ENCODE assay signal across 9 cellular contexts in the genomic region with DNA sequence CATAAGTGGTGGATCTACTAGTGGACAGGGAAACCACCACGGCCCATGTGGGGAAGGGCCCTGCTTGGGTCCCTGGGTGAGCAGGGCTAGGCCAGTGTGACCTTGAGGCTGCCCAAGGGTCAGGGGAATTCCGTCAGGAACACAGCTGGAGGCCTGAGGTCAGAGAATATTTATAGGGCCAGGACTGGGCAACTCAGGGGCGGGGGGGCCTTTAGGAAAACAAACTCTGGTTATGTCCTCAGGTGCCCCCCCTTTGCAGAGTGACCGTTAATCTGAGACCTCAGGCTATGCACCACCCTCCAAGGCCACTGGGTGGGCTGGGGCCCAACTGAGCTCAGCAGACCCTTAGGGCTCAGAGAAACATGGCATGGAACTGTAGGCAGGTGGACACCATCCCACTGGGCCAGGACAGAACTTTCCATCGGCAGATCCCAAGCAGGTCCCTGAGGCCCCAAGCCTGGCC. TPM values are rescaled to one million over a fixed set of nuclear protein-coding genes. Genes with fewer than 3 reads are reported as not detected.
DNase-seq lines count a peak whose midpoint lies in the region; ATAC-seq, FAIRE-seq and TF ChIP-seq lines count a peak whose summit lies in the region.
"Had no signal": no experiment of that assay in that cellular context is flagged by ENCODE, and none has a peak within 500 bp of the region (broad histone marks: within the 10 kb centered on the region; RNA-seq: fewer than 3 reads in every experiment).

No MANE protein-coding gene starts in this region.

- H3K79me2 ChIP-seq in GM12878 (ENCODE audit: control insufficient read depth, insufficient read depth, low read length), result peaks cover 39% of the 10 kb centered on the region

- FAIRE-seq in GM12878 (lab: Jason Lieb, UNC), result no peak
- FAIRE-seq: GM18507 had no signal

- peaks cover 0 to 42% (median 15%) of the 10 kb centered on the region in 9 donors for H3K36me3 ChIP-seq in heart right ventricle
- H3K36me3 ChIP-seq in GM12878 (ENCODE audit: control insufficient read depth in 2 of 2, insufficient read depth in 2 of 2, low read length in 1 of 2), result peaks cover 2 to 5% of the 10 kb centered on the region in 2 experiments; a peak in 2 of 4 replicates
- no peaks in the 10 kb centered on the region for H3K36me3 ChIP-seq in uterus

- SMC1A ChIA-PET in GM12878 (lab: Charles Lee; ENCODE audit: uncharacterized antibody, unreplicated experiment), result interaction anchor here (1.5 to 4.2 kb wide), 6 partner anchors 11 to 103 kb away, joined by 5 to 25 read pairs (median 9); a partner anchor contains a TSS

- H3K9me3 ChIP-seq in heart right ventricle (no peaks in the 10 kb centered on the region), GM12878 (replicated peaks; ENCODE audit: control insufficient read depth, insufficient read depth, low read length) (no peaks in the 10 kb centered on the region), uterus (no peaks in the 10 kb centered on the region)

- intact Hi-C loops in heart right ventricle (cut with DNase I) (loop anchor here in 6 of 10 donors (5.0 to 10.0 kb wide), 5 partner anchors 36 to 218 kb away; a partner anchor contains a TSS), left cardiac atrium (cut with DNase I) (no loop called here), GM12878 (cut with micrococcal nuclease; ENCODE audit: unreplicated experiment) (no loop called here), uterus (cut with DNase I; ENCODE audit: low total_unique reads) (no loop called here)

- 55 to 61% methylated on average over 5 of the region's 5 CpGs for WGBS in heart right ventricle, 2 donors
- 66% methylated on average over 5 of the region's 5 CpGs for WGBS in GM12878 (ENCODE audit: insufficient coverage, insufficient replicate concordance, low lambda C conversion rate, missing lambda C conversion rate)

- H3K27me3 ChIP-seq in heart right ventricle (no peaks in the 10 kb centered on the region), GM12878 (replicated peaks in 1 of 2; ENCODE audit: control insufficient read depth in 2 of 2, insufficient read depth in 2 of 2, low read length in 1 of 2) (no peaks in the 10 kb centered on the region), uterus (no peaks in the 10 kb centered on the region)

- DNase-seq in heart right ventricle (peak in 1 of 2 donors; percentile 49), left cardiac atrium (no peak), GM12878 (ENCODE audit: low read depth, low spot score) (no peak), naive B cell (no peak), uterus (peak in 1 of 2 donors; percentile 15), OCI-M1 (lab: John Stamatoyannopoulos, UW) (no peak), NCI-H526 treated with DMSO at 0.1 percent for 48 hours (lab: John Stamatoyannopoulos, UW) (no peak)

- H3K4me1 ChIP-seq in heart right ventricle (peaks cover 25 to 85% (median 65%) of the 10 kb centered on the region in 9 donors), GM12878 (ENCODE audit: control insufficient read depth, insufficient read depth, low read length) (peaks cover 30% of the 10 kb centered on the region), uterus (peaks cover 11 to 18% of the 10 kb centered on the region in 2 donors)

- H3K9ac ChIP-seq in GM12878 (ENCODE audit: control insufficient read depth, insufficient read depth, low read length), result no peak overlapping the region

- TF ChIP-seq POLR2A in GM12878 (IDR thresholded peaks at IDR 0.05; ENCODE audit: low read depth, low read length) (no peak), uterus (IDR thresholded peaks at IDR 0.05) (no peak)

- no peak for TF ChIP-seq EP300 in GM12878 (IDR thresholded peaks at IDR 0.05; ENCODE audit: borderline replicate concordance in 1 of 2, control insufficient read depth in 1 of 2, low read depth in 2 of 2, low read length in 2 of 2)

- no peaks in the 10 kb centered on the region for H3K36me3 Mint-ChIP-seq in naive B cell

- TF ChIP-seq CTCF in heart right ventricle (IDR thresholded peaks at IDR 0.05) (no peak), GM12878 (IDR thresholded peaks at IDR 0.05 in 2 of 3, conservative IDR thresholded peaks at IDR 0.05 in 1 of 3; ENCODE audit: control insufficient read depth in 2 of 3, extremely low read depth in 1 of 3, insufficient read depth in 1 of 3, low read depth in 3 of 3, low read length in 3 of 3) (0 out of 6 replicates have a peak, but pooled peaks of 1 of the 3 experiments have one; percentile 18), uterus (IDR thresholded peaks at IDR 0.05) (no peak)

- 0 out of 2 replicates have a peak overlapping the region, but pooled peaks have one; percentile 13 for H3K4me2 ChIP-seq in GM12878 (ENCODE audit: control insufficient read depth, insufficient read depth)

- CTCF ChIA-PET in GM12878 (lab: Yijun Ruan, JAX), result interaction anchor here (0.8 to 3.3 kb wide), 7 partner anchors 9 to 201 kb away, joined by 3 to 26 read pairs (median 5); no protein-coding TSS in a partner anchor

- peak overlapping the region in 6 of 8 donors; percentile 9 to 97 (median 53) for H3K4me3 Mint-ChIP-seq in naive B cell

- H3K27ac ChIP-seq in heart right ventricle (peak overlapping the region; percentile 42 to 96 (median 93)), GM12878 (ENCODE audit: control insufficient read depth, insufficient read depth) (peak overlapping the region; percentile 31; the same call in 1 of the 2 replicates), uterus (peak overlapping the region; percentile 92 to 94)

- peak overlapping the region in 3 of 6 donors; percentile 32 to 72 (median 47) for H3K27ac Mint-ChIP-seq in naive B cell

- peaks cover 38 to 62% (median 52%) of the 10 kb centered on the region in 3 donors for H3K4me1 Mint-ChIP-seq in naive B cell

- RAD21 ChIA-PET in GM12878 (lab: Charles Lee; ENCODE audit: unreplicated experiment), result interaction anchor here (1.4 to 1.8 kb wide), 3 partner anchors 10 to 52 kb away, joined by 5 to 6 read pairs (median 6); a partner anchor contains a TSS

- H2AFZ ChIP-seq in GM12878 (ENCODE audit: control insufficient read depth, low read depth, low read length), result no peak overlapping the region

- H3K27me3 Mint-ChIP-seq in naive B cell, result no peaks in the 10 kb centered on the region

- in situ Hi-C loops in GM12878 (cut with MboI), result no loop called here

- H4K20me1 ChIP-seq in GM12878 (ENCODE audit: control insufficient read depth, insufficient read depth), result no peaks in the 10 kb centered on the region

- H3K4me3 ChIP-seq in heart right ventricle (peak overlapping the region in 3 of 10 donors; percentile 92 to 98 (median 95)), GM12878 (no peak overlapping the region), uterus (no peak overlapping the region)

- no TSS peak for BruUV-seq in GM12878 (replicated peaks; lab: Mats Ljungman, UMichigan)

- peak in 2 of 8 donors; percentile 18 to 29 for ATAC-seq in heart right ventricle
- ATAC-seq in left cardiac atrium, result no peak
- no peak for ATAC-seq in GM12878
- no peak for ATAC-seq in naive B cell (ENCODE audit: low read depth in 2 of 2)
- ATAC-seq in GM21381 (IDR thresholded peaks at IDR 0.05; ENCODE audit: unreplicated experiment), result no peak

- TF ChIP-seq RAD21 in GM12878 (IDR thresholded peaks at IDR 0.05; ENCODE audit: insufficient read depth, low read depth, low read length), result no peak

- POLR2A ChIA-PET in GM12878 (lab: Charles Lee), result interaction anchor here (1.5 to 7.2 kb wide), 3 partner anchors 11 to 102 kb away, joined by 7 to 43 read pairs (median 34); a partner anchor contains a TSS

- no peaks in the 10 kb centered on the region for H3K9me3 Mint-ChIP-seq in naive B cell

RNA-seq across cellular contexts. Expression of a gene that starts 2.5 kb away (rescaled TPM):
- total RNA-seq in heart right ventricle (100 to 1,000 TPM in 5 of 10 donors, 10 to 100 TPM in 5; 71.5 to 148 (median 99.1) TPM), left cardiac atrium (10 to 100 TPM; 45.9 to 51.7 TPM), GM12878 (2014; rRNA removed) (67.7 and 81.3 TPM in 2 replicates), GM12878 (2014; rRNA removed; fragmentation: Illumina TruSeq; extraction: Trizol) (34.7 and 37.5 TPM in 2 replicates), GM12878 (2021) (88.1 and 88.2 TPM in 2 replicates), uterus (100 to 1,000 TPM in 1 of 4 donors, 10 to 100 TPM in 3; 45.9 to 105 (median 50.2) TPM)
- polyA plus RNA-seq in heart right ventricle (10 to 100 TPM; 44.7 to 62.8 TPM), GM12878 (2011; rRNA removed) (30.3 and 56.6 TPM in 2 replicates), GM12878 (2014; fragmentation: Illumina TruSeq; extraction: Trizol) (9.8 and 38.5 TPM in 2 replicates), GM12878 (2014; fragmentation: Nextera tagmentation; extraction: Ambion mirVana) (1 to 10 TPM in 1 of 2 experiments, under 1 TPM in 1; 0.16 to 3.4 TPM), GM12878 (2014; rRNA removed) (106 and 113 TPM in 2 replicates), GM12878 (2016; fragmentation: Nextera tagmentation; extraction: Ambion mirVana) (10 to 100 TPM; 80.4 to 90.5 TPM), naive B cell (ENCODE audit: low read depth in 6 of 6) (10 to 100 TPM; 48.5 to 90.8 (median 75.4) TPM)
- 11.4 and 12.4 TPM in 2 replicates for total RNA-seq in GM12878 (2013; cell fraction: nucleolus; rRNA removed)
- polyA plus RNA-seq in GM12878 (2011; ENCODE audit: low read depth), result 26.2 TPM
- polyA plus RNA-seq in GM12878 (2011; cell fraction: cytosol; rRNA removed), result 115 and 164 TPM in 2 replicates
- 78.7 and 103 TPM in 2 replicates for polyA plus RNA-seq in GM12878 (2011; cell fraction: nucleus; rRNA removed)
- 46.6 and 50.7 TPM in 2 replicates for polyA plus RNA-seq in GM12878 (2012)
- polyA minus RNA-seq in GM12878 (2011; rRNA and poly(A)+ RNA removed), result 40.5 and 76.6 TPM in 2 replicates
- 25.4 and 34.2 TPM in 2 replicates for polyA minus RNA-seq in GM12878 (2011; cell fraction: cytosol; rRNA and poly(A)+ RNA removed)
- 11.8 and 16.6 TPM in 2 replicates for polyA minus RNA-seq in GM12878 (2011; cell fraction: nucleus; rRNA and poly(A)+ RNA removed)

RNA-seq across cellular contexts. Expression of a gene that starts 9.1 kb away (rescaled TPM):
- 10 to 100 TPM in 2 of 10 donors, 1 to 10 TPM in 8; 5.2 to 17.6 (median 7.9) TPM for total RNA-seq in heart right ventricle
- 10 to 100 TPM in 1 of 2 donors, 1 to 10 TPM in 1; 6.4 to 11.1 TPM for polyA plus RNA-seq in heart right ventricle
- total RNA-seq in left cardiac atrium, result 10 to 100 TPM; 11.8 to 17.4 TPM
- total RNA-seq in GM12878 (2013; cell fraction: nucleolus; rRNA removed), result 10.4 and 10.8 TPM in 2 replicates
- total RNA-seq in GM12878 (2014; rRNA removed), result 15.7 and 16.3 TPM in 2 replicates
- total RNA-seq in GM12878 (2014; rRNA removed; fragmentation: Illumina TruSeq; extraction: Trizol), result 14.1 TPM in 2 replicates
- 24.8 and 25.9 TPM in 2 replicates for total RNA-seq in GM12878 (2021)
- 11.0 TPM for polyA plus RNA-seq in GM12878 (2011; ENCODE audit: low read depth)
- polyA plus RNA-seq in GM12878 (2011; rRNA removed), result 19.2 and 21.1 TPM in 2 replicates
- polyA plus RNA-seq in GM12878 (2011; cell fraction: cytosol; rRNA removed), result 26.1 and 26.4 TPM in 2 replicates
- 55.4 and 72.9 TPM in 2 replicates for polyA plus RNA-seq in GM12878 (2011; cell fraction: nucleus; rRNA removed)
- 16.3 and 19.2 TPM in 2 replicates for polyA plus RNA-seq in GM12878 (2012)
- polyA plus RNA-seq in GM12878 (2014; fragmentation: Illumina TruSeq; extraction: Trizol), result 19.8 and 24.3 TPM in 2 replicates
- 10 to 100 TPM in 1 of 2 experiments, 1 to 10 TPM in 1; 7.5 to 15.3 TPM for polyA plus RNA-seq in GM12878 (2014; fragmentation: Nextera tagmentation; extraction: Ambion mirVana)
- 23.1 and 24.3 TPM in 2 replicates for polyA plus RNA-seq in GM12878 (2014; rRNA removed)
- polyA plus RNA-seq in GM12878 (2016; fragmentation: Nextera tagmentation; extraction: Ambion mirVana), result 1 to 10 TPM; 7.3 to 9.5 TPM
- polyA minus RNA-seq in GM12878 (2011; rRNA and poly(A)+ RNA removed), result 28.2 and 35.1 TPM in 2 replicates
- polyA minus RNA-seq in GM12878 (2011; cell fraction: cytosol; rRNA and poly(A)+ RNA removed), result 3.9 and 5.3 TPM in 2 replicates
- 11.4 and 12.5 TPM in 2 replicates for polyA minus RNA-seq in GM12878 (2011; cell fraction: nucleus; rRNA and poly(A)+ RNA removed)
- 10 to 100 TPM; 16.8 to 38.5 (median 21.4) TPM for polyA plus RNA-seq in naive B cell (ENCODE audit: low read depth in 6 of 6)
- total RNA-seq in uterus, result 10 to 100 TPM; 23.9 to 32.3 (median 31.5) TPM

RNA-seq across cellular contexts. Expression of a gene that starts 11.0 kb away (rescaled TPM):
- under 1 TPM in 8 of 10 donors, not detected in 2; 0.12 to 0.46 (median 0.30) TPM for total RNA-seq in heart right ventricle
- under 1 TPM in 1 of 2 donors, not detected in 1; 0.06 TPM for polyA plus RNA-seq in heart right ventricle
- total RNA-seq in left cardiac atrium, result under 1 TPM in 1 of 2 donors, not detected in 1; 0.29 TPM
- 0.51 and 1.6 TPM in 2 replicates for total RNA-seq in GM12878 (2013; cell fraction: nucleolus; rRNA removed)
- 0.22 and 0.51 TPM in 2 replicates for total RNA-seq in GM12878 (2014; rRNA removed)
- total RNA-seq in GM12878 (2014; rRNA removed; fragmentation: Illumina TruSeq; extraction: Trizol), result 0.14 and 0.22 TPM in 2 replicates
- 4.8 and 6.9 TPM in 2 replicates for total RNA-seq in GM12878 (2021)
- polyA plus RNA-seq in GM12878 (2011; ENCODE audit: low read depth), result 2.1 TPM
- polyA plus RNA-seq in GM12878 (2011; rRNA removed), result 0.03 and 0.11 TPM in 2 replicates
- 0.15 and 0.24 TPM in 2 replicates for polyA plus RNA-seq in GM12878 (2011; cell fraction: cytosol; rRNA removed)
- polyA plus RNA-seq in GM12878 (2011; cell fraction: nucleus; rRNA removed), result 0.64 and 1.0 TPM in 2 replicates
- 4.5 TPM in 2 replicates for polyA plus RNA-seq in GM12878 (2012)
- polyA plus RNA-seq in GM12878 (2014; fragmentation: Illumina TruSeq; extraction: Trizol), result 0.53 TPM in 1 of 2 replicates, not detected in the other
- polyA plus RNA-seq in GM12878 (2014; fragmentation: Nextera tagmentation; extraction: Ambion mirVana), result under 1 TPM in 1 of 2 experiments, not detected in 1; 0.10 TPM
- 1.1 and 1.5 TPM in 2 replicates for polyA plus RNA-seq in GM12878 (2014; rRNA removed)
- polyA plus RNA-seq in GM12878 (2016; fragmentation: Nextera tagmentation; extraction: Ambion mirVana), result 1 to 10 TPM in 1 of 2 experiments, under 1 TPM in 1; 0.82 to 1.2 TPM
- 0.15 TPM in 1 of 2 replicates, not detected in the other for polyA minus RNA-seq in GM12878 (2011; rRNA and poly(A)+ RNA removed)
- polyA minus RNA-seq in GM12878 (2011; cell fraction: cytosol; rRNA and poly(A)+ RNA removed), result 0.42 TPM in 1 of 2 replicates, not detected in the other
- polyA minus RNA-seq in GM12878 (2011; cell fraction: nucleus; rRNA and poly(A)+ RNA removed), result 0.10 TPM in 1 of 2 replicates, not detected in the other
- 1 to 10 TPM in 5 of 6 donors, not detected in 1; 1.6 to 4.4 (median 3.8) TPM for polyA plus RNA-seq in naive B cell (ENCODE audit: low read depth in 6 of 6)
- total RNA-seq in uterus, result 1 to 10 TPM in 1 of 4 donors, under 1 TPM in 1, not detected in 2; 0.14 to 1.5 TPM

RNA-seq across cellular contexts. Expression of a gene that starts 38.5 kb away (rescaled TPM):
- total RNA-seq in heart right ventricle (100 to 1,000 TPM; 117 to 233 (median 177) TPM), left cardiac atrium (100 to 1,000 TPM; 133 to 147 TPM), GM12878 (2014; rRNA removed) (77.4 and 89.8 TPM in 2 replicates), GM12878 (2014; rRNA removed; fragmentation: Illumina TruSeq; extraction: Trizol) (69.5 and 69.9 TPM in 2 replicates), GM12878 (2021) (75.4 and 75.9 TPM in 2 replicates), uterus (10 to 100 TPM in 3 of 4 donors, 1 to 10 TPM in 1; 4.9 to 56.2 (median 36.2) TPM)
- polyA plus RNA-seq in heart right ventricle (10 to 100 TPM; 55.2 to 98.4 TPM), GM12878 (2011; rRNA removed) (78.1 and 95.0 TPM in 2 replicates), GM12878 (2014; fragmentation: Illumina TruSeq; extraction: Trizol) (73.0 and 103 TPM in 2 replicates), GM12878 (2014; fragmentation: Nextera tagmentation; extraction: Ambion mirVana) (100 to 1,000 TPM; 111 to 115 TPM), GM12878 (2014; rRNA removed) (78.6 and 93.1 TPM in 2 replicates), GM12878 (2016; fragmentation: Nextera tagmentation; extraction: Ambion mirVana) (100 to 1,000 TPM in 1 of 2 experiments, 10 to 100 TPM in 1; 88.4 to 102 TPM), naive B cell (ENCODE audit: low read depth in 6 of 6) (10 to 100 TPM; 10.3 to 25.6 (median 18.7) TPM)
- total RNA-seq in GM12878 (2013; cell fraction: nucleolus; rRNA removed), result 28.6 and 30.9 TPM in 2 replicates
- polyA plus RNA-seq in GM12878 (2011; ENCODE audit: low read depth), result 39.1 TPM
- polyA plus RNA-seq in GM12878 (2011; cell fraction: cytosol; rRNA removed), result 143 and 164 TPM in 2 replicates
- 63.6 and 72.3 TPM in 2 replicates for polyA plus RNA-seq in GM12878 (2011; cell fraction: nucleus; rRNA removed)
- 43.2 and 54.2 TPM in 2 replicates for polyA plus RNA-seq in GM12878 (2012)
- polyA minus RNA-seq in GM12878 (2011; rRNA and poly(A)+ RNA removed), result 58.7 and 81.0 TPM in 2 replicates
- 27.3 and 33.2 TPM in 2 replicates for polyA minus RNA-seq in GM12878 (2011; cell fraction: cytosol; rRNA and poly(A)+ RNA removed)
- polyA minus RNA-seq in GM12878 (2011; cell fraction: nucleus; rRNA and poly(A)+ RNA removed), result 10.6 and 24.6 TPM in 2 replicates

RNA-seq across cellular contexts. Expression of a gene that starts 42.0 kb away (rescaled TPM):
- total RNA-seq in heart right ventricle, result 10 to 100 TPM; 59.0 to 78.4 (median 71.6) TPM
- 10 to 100 TPM; 19.3 to 33.5 TPM for polyA plus RNA-seq in heart right ventricle
- 10 to 100 TPM; 57.6 to 65.5 TPM for total RNA-seq in left cardiac atrium
- 29.7 and 32.2 TPM in 2 replicates for total RNA-seq in GM12878 (2013; cell fraction: nucleolus; rRNA removed)
- 50.0 and 51.1 TPM in 2 replicates for total RNA-seq in GM12878 (2014; rRNA removed)
- 45.1 and 46.4 TPM in 2 replicates for total RNA-seq in GM12878 (2014; rRNA removed; fragmentation: Illumina TruSeq; extraction: Trizol)
- total RNA-seq in GM12878 (2021), result 61.0 and 64.8 TPM in 2 replicates
- 33.3 TPM for polyA plus RNA-seq in GM12878 (2011; ENCODE audit: low read depth)
- 81.8 and 82.4 TPM in 2 replicates for polyA plus RNA-seq in GM12878 (2011; rRNA removed)
- polyA plus RNA-seq in GM12878 (2011; cell fraction: cytosol; rRNA removed), result 51.8 and 52.6 TPM in 2 replicates
- polyA plus RNA-seq in GM12878 (2011; cell fraction: nucleus; rRNA removed), result 14.2 and 20.5 TPM in 2 replicates
- 35.7 and 40.2 TPM in 2 replicates for polyA plus RNA-seq in GM12878 (2012)
- polyA plus RNA-seq in GM12878 (2014; fragmentation: Illumina TruSeq; extraction: Trizol), result 65.8 and 67.0 TPM in 2 replicates
- 10 to 100 TPM; 10.4 to 12.5 TPM for polyA plus RNA-seq in GM12878 (2014; fragmentation: Nextera tagmentation; extraction: Ambion mirVana)
- polyA plus RNA-seq in GM12878 (2014; rRNA removed), result 49.5 and 55.2 TPM in 2 replicates
- 10 to 100 TPM; 10.1 to 15.8 TPM for polyA plus RNA-seq in GM12878 (2016; fragmentation: Nextera tagmentation; extraction: Ambion mirVana)
- polyA minus RNA-seq in GM12878 (2011; rRNA and poly(A)+ RNA removed), result 86.3 and 110 TPM in 2 replicates
- 27.0 and 31.9 TPM in 2 replicates for polyA minus RNA-seq in GM12878 (2011; cell fraction: cytosol; rRNA and poly(A)+ RNA removed)
- polyA minus RNA-seq in GM12878 (2011; cell fraction: nucleus; rRNA and poly(A)+ RNA removed), result 12.8 and 23.2 TPM in 2 replicates
- polyA plus RNA-seq in naive B cell (ENCODE audit: low read depth in 6 of 6), result 10 to 100 TPM; 24.0 to 71.6 (median 58.9) TPM
- 100 to 1,000 TPM in 1 of 4 donors, 10 to 100 TPM in 3; 24.6 to 128 (median 70.3) TPM for total RNA-seq in uterus

Comparison
In these comparisons a context has a peak if more than half of its experiments do, and no peak if none do; other contexts are left out.
1. intact Hi-C loops: an anchor here in heart right ventricle (5.0 to 10.0 kb wide); none called in left cardiac atrium, GM12878 and uterus.
2. H3K27ac ChIP-seq: peak in every context shown above with its lines; median percentile 93 in heart right ventricle; 93 in uterus; 31 in GM12878.